Comparison of ENCODE assay signal across 8 cellular contexts in genomic region chr10:97498841-97499560, GRCh38. TPM values are rescaled to one million over a fixed set of nuclear protein-coding genes. Genes with fewer than 3 reads are reported as not detected.
DNase-seq lines count a peak whose midpoint lies in the region; ATAC-seq and TF ChIP-seq lines count a peak whose summit lies in the region.

UBTD1 (plus strand) TSS chr10:97498924; CDS start chr10:97499204, 280 bp downstream.

- no peaks in the 10 kb centered on the region for H3K9me3 ChIP-seq in testis

- peaks cover 23% of the 10 kb centered on the region for H3K4me1 ChIP-seq in testis

- peak within 1 kb of the TSS; percentile 98 for H3K4me3 Mint-ChIP-seq in activated T-cell treated with anti-CD3 and anti-CD28 coated beads, Interleukin-2, amount 50 U/mL, for 4 hours
- peak within 1 kb of the TSS; percentile 95 to 99 (median 98) for H3K4me3 Mint-ChIP-seq in naive thymus-derived CD8-positive, alpha-beta T cell

- POLR2A ChIA-PET in naive thymus-derived CD8-positive, alpha-beta T cell (lab: Charles Lee) = interaction anchor here (0.5 to 1.6 kb wide), 7 partner anchors 10 to 188 kb away, joined by 3 to 7 read pairs (median 4); partner anchors contain the start of genes AVPI1 and FRAT1

- H3K27me3 Mint-ChIP-seq in activated T-cell treated with anti-CD3 and anti-CD28 coated beads, Interleukin-2, amount 50 U/mL, for 4 hours (ENCODE audit: low read depth) = peaks cover 25% of the 10 kb centered on the region
- H3K27me3 Mint-ChIP-seq in naive thymus-derived CD8-positive, alpha-beta T cell = peaks cover 6 to 25% (median 14%) of the 10 kb centered on the region in 5 donors

- TF ChIP-seq POLR2A in testis (IDR thresholded peaks at IDR 0.05) = peak; percentile 6

- H3K27ac Mint-ChIP-seq in naive thymus-derived CD8-positive, alpha-beta T cell = peak within 1 kb of the TSS; percentile 93 to 99 (median 97)

- intact Hi-C loops in testis (cut with DNase I; ENCODE audit: low total_unique reads) = no loop called here

- WGBS in testis, 2 donors = 0% methylated on average over 6 to 30 of the region's 66 CpGs

- no peaks in the 10 kb centered on the region for H3K36me3 ChIP-seq in testis (ENCODE audit: low read depth, missing control alignments)

- H3K27ac ChIP-seq in testis = peak within 1 kb of the TSS; percentile 93 to 96

- H3K4me3 ChIP-seq in testis = peak within 1 kb of the TSS; percentile 91 to 96

- ATAC-seq in GM21576 (IDR thresholded peaks at IDR 0.05; ENCODE audit: unreplicated experiment) = peak; percentile 7
- peak; percentile 1 to 3 for ATAC-seq in activated T-cell treated with anti-CD3 and anti-CD28 coated beads, Interleukin-2, amount 50 U/mL, for 4 hours
- peak in 1 of 2 donors; percentile 9 for ATAC-seq in naive thymus-derived CD8-positive, alpha-beta T cell

- H3K36me3 Mint-ChIP-seq in activated T-cell treated with anti-CD3 and anti-CD28 coated beads, Interleukin-2, amount 50 U/mL, for 4 hours (ENCODE audit: insufficient read depth) = no peaks in the 10 kb centered on the region
- peaks cover 0 to 3% (median 0%) of the 10 kb centered on the region in 3 donors for H3K36me3 Mint-ChIP-seq in naive thymus-derived CD8-positive, alpha-beta T cell

- H3K4me1 Mint-ChIP-seq in activated T-cell treated with anti-CD3 and anti-CD28 coated beads, Interleukin-2, amount 50 U/mL, for 4 hours (ENCODE audit: low read depth) = peaks cover 38% of the 10 kb centered on the region
- peaks cover 26 to 51% (median 45%) of the 10 kb centered on the region in 4 donors for H3K4me1 Mint-ChIP-seq in naive thymus-derived CD8-positive, alpha-beta T cell

- H3K9me3 Mint-ChIP-seq in activated T-cell treated with anti-CD3 and anti-CD28 coated beads, Interleukin-2, amount 50 U/mL, for 4 hours = no peaks in the 10 kb centered on the region
- H3K9me3 Mint-ChIP-seq in naive thymus-derived CD8-positive, alpha-beta T cell = no peaks in the 10 kb centered on the region

- no peak for TF ChIP-seq CTCF in testis (IDR thresholded peaks at IDR 0.05)

- DNase-seq in AG08396 (ENCODE audit: low spot score) = peak; percentile 73
- peak; percentile 57 for DNase-seq in NCI-H146 (lab: John Stamatoyannopoulos, UW)
- DNase-seq in activated T-cell treated with anti-CD3 and anti-CD28 coated beads, Interleukin-2, amount 50 U/mL, for 4 hours = peak; percentile 25
- DNase-seq in fibroblast of gingiva (ENCODE audit: low read depth) = peak; percentile 30
- DNase-seq in naive thymus-derived CD8-positive, alpha-beta T cell = peak in 7 of 10 donors; percentile 4 to 48 (median 29)
- DNase-seq in testis = peak; percentile 57
- no peak for DNase-seq in AML-193 (lab: John Stamatoyannopoulos, UW)

- no peaks in the 10 kb centered on the region for H3K27me3 ChIP-seq in testis

RNA-seq across cellular contexts. Expression of gene UBTD1, which starts in this region (rescaled TPM):
- total RNA-seq in activated T-cell treated with anti-CD3 and anti-CD28 coated beads, Interleukin-2, amount 50 U/mL, for 4 hours = 1 to 10 TPM; 2.0 to 3.0 (median 2.8) TPM
- 1 to 10 TPM; 1.6 to 2.7 TPM for total RNA-seq in naive thymus-derived CD8-positive, alpha-beta T cell
- polyA plus RNA-seq in naive thymus-derived CD8-positive, alpha-beta T cell = 1 to 10 TPM; 1.2 to 2.5 (median 1.3) TPM
- total RNA-seq in testis = 100 to 1,000 TPM; 111 to 143 TPM
- polyA plus RNA-seq in testis (ENCODE audit: insufficient read depth, low read depth, low replicate concordance) = 74.1 TPM

Comparison
In these comparisons a context has a peak if more than half of its experiments do, and no peak if none do; other contexts are left out.
1. RNA of gene UBTD1 (total RNA-seq): 111 to 143 TPM in testis; 2.0 to 3.0 TPM in activated T-cell treated with anti-CD3 and anti-CD28 coated beads, Interleukin-2, amount 50 U/mL, for 4 hours and 1.6 to 2.7 TPM in naive thymus-derived CD8-positive, alpha-beta T cell; every median in the first group is over 10 times any median in the second.
2. RNA of gene UBTD1 (polyA plus RNA-seq): 74.1 TPM in testis (single experiment); 1.2 to 2.5 TPM in naive thymus-derived CD8-positive, alpha-beta T cell; every median in the first group is over 10 times any median in the second.
3. DNase-seq: peak in AG08396 (single experiment), NCI-H146 (single experiment), activated T-cell treated with anti-CD3 and anti-CD28 coated beads, Interleukin-2, amount 50 U/mL, for 4 hours (single experiment), fibroblast of gingiva (single experiment), naive thymus-derived CD8-positive, alpha-beta T cell (7 of 10) and testis (single experiment); none in AML-193 (0 of 2).